Comparison of ENCODE assay signal across 9 cellular contexts in the genomic region with DNA sequence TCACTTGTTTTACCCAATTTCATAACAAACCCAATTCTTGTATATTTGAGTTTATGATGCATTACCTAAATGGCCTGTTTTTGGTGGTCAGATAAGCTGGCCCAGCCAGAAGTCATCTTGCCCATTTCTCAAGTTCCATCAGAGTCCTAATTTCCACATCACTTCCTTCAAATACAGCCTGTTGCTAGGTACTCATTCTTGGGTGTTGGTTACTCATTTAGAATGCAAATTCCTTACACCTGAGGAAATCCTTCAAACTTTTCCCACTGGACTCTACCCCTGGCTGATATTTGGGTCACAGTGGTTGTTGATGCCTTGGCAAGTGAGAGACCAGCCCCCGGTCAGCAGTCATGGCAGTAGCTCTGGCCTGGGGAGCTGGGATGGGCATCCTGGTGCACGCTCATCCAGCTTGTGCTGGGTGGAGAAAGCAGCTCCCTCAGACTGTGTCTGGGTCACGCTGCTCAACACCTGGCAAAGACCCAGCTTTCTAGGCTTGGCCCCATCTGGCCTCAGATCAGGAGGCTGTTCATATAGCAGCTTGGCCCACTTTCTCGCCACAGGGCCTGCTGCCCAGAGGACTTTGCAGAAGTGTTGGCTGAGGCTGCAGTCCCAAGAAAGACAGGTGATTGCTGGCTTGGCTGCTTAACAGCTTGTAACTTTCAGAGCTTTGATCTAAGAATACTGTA. TPM values are rescaled to one million over a fixed set of nuclear protein-coding genes. Genes with fewer than 3 reads are reported as not detected.
DNase-seq lines count a peak whose midpoint lies in the region; ATAC-seq and TF ChIP-seq lines count a peak whose summit lies in the region.
"Had no signal": no experiment of that assay in that cellular context is flagged by ENCODE, and none has a peak within 500 bp of the region (broad histone marks: within the 10 kb centered on the region; RNA-seq: fewer than 3 reads in every experiment).

No MANE protein-coding gene starts in this region.

- in situ Hi-C loops in G401 (cut with HindIII; ENCODE audit: low sequenced_read_pairs) (no loop called here), GM13977 (cut with MboI; ENCODE audit: low pct_unique_long_range_greater_than_20kb, low sequenced_read_pairs, unreplicated experiment) (no loop called here)

- no peak for TF ChIP-seq CTCF in GM13977 (IDR thresholded peaks at IDR 0.05; ENCODE audit: extremely low read depth, insufficient read depth, missing control alignments)

- intact Hi-C loops in Right ventricle myocardium inferior (cut with DNase I) = no loop called here

- peak; percentile 84 for ATAC-seq in Right ventricle myocardium inferior
- ATAC-seq in GM21367 (IDR thresholded peaks at IDR 0.05; ENCODE audit: unreplicated experiment) = no peak
- ATAC-seq in GM19467 (IDR thresholded peaks at IDR 0.05; ENCODE audit: unreplicated experiment) = no peak
- ATAC-seq in HG03139 (IDR thresholded peaks at IDR 0.05; ENCODE audit: unreplicated experiment) = no peak

- peak; percentile 90 for DNase-seq in G401 (ENCODE audit: low spot score)
- DNase-seq in RPMI8226 = peak; percentile 77
- peak; percentile 80 for DNase-seq in Right ventricle myocardium inferior (ENCODE audit: missing footprints)
- DNase-seq in renal cortical epithelial cell (ENCODE audit: low read depth) = peak; percentile 81
- no peak for DNase-seq in GM13977 (ENCODE audit: low spot score)
- DNase-seq: stimulated activated CD8-positive, alpha-beta memory T cell treated with anti-CD3 and anti-CD28 coated beads, Interleukin-4, amount 100 ng/mL, for 48 hours had no signal

RNA-seq across cellular contexts. Expression of a gene that starts 25.8 kb away (rescaled TPM):
- total RNA-seq in G401 (2014; rRNA removed; shearing (Covaris generic)) = 72.2 and 88.3 TPM in 2 replicates
- total RNA-seq in Right ventricle myocardium inferior = 48.7 TPM
- 104 and 189 TPM in 2 replicates for total RNA-seq in renal cortical epithelial cell
